ENCODE assay signal across 9 cellular contexts in the genomic region with DNA sequence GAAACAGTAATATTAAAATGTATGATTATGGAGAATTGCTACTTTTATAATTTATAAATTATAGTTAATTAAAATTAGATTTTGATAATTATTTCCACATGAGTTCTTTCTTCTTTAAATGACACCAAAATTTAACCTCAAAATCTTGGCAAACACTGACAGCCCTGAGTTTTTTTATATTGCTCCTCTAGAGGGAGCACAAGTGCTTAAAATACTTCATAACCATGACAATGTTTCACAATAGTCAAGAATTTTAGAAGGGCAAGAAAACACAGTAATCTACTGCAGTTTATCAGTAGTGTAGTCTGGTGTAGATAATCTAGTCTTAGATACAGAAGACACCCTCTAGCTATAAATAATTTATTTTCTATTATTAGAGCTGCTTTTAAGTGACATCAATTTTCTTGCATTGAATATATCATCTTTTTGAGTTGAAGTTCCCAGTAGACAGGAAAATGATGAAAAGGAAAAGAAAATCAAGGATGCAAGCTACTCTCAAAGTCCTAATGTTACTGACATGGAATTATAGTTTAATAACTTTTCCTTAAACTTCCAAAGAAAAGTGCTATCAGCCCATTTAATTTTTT. TPM values are rescaled to one million over a fixed set of nuclear protein-coding genes. Genes with fewer than 3 reads are reported as not detected.
DNase-seq lines count a peak whose midpoint lies in the region; ATAC-seq and TF ChIP-seq lines count a peak whose summit lies in the region.
"Had no signal": no experiment of that assay in that cellular context is flagged by ENCODE, and none has a peak within 500 bp of the region (broad histone marks: within the 10 kb centered on the region; RNA-seq: fewer than 3 reads in every experiment).

No MANE protein-coding gene starts in this region.

- H3K27me3 Mint-ChIP-seq in naive B cell, result peaks cover 14 to 30% (median 24%) of the 10 kb centered on the region in 3 donors

- no peak overlapping the region for H3K4me3 Mint-ChIP-seq in naive B cell

- no peaks in the 10 kb centered on the region for H3K4me1 Mint-ChIP-seq in naive B cell

- peak in 2 of 3 experiments; percentile 31 to 73 for DNase-seq in NCI-H1417 (lab: John Stamatoyannopoulos, UW)
- DNase-seq in NCI-H1417 treated with DMSO at 0.1 percent for 48 hours (lab: John Stamatoyannopoulos, UW), result no peak
- peak; percentile 30 for DNase-seq in HuH-7.5 (ENCODE audit: low spot score)
- DNase-seq in RPMI8226, result peak; percentile 27
- peak; percentile 69 for DNase-seq in epidermal melanocyte (ENCODE audit: insufficient read length, low spot score)
- peak; percentile 38 for DNase-seq in naive B cell
- DNase-seq in lower leg skin (ENCODE audit: low spot score in 2 of 2), result no peak

- H3K27ac Mint-ChIP-seq in naive B cell, result no peak overlapping the region

- ATAC-seq in naive B cell (ENCODE audit: low read depth in 2 of 2), result peak; percentile 52 to 53
- ATAC-seq in HG02623 (IDR thresholded peaks at IDR 0.05; ENCODE audit: unreplicated experiment), result no peak

- intact Hi-C loops in lower leg skin (cut with DNase I; ENCODE audit: low total_unique reads), result loop anchor here (10.0 kb wide), 1 partner anchor 175 kb away; no protein-coding TSS in a partner anchor

- no peak overlapping the region for H3K4me3 ChIP-seq in lower leg skin (ENCODE audit: low read depth, poor library complexity, severe bottlenecking)
- H3K4me3 ChIP-seq: BLaER1 treated with 17β-estradiol and CSF1 and Interleukin-3, amounts not matched to agents 10 nM and 100 nM had no signal

- no peaks in the 10 kb centered on the region for H3K36me3 Mint-ChIP-seq in naive B cell

- TF ChIP-seq CTCF in lower leg skin (IDR thresholded peaks at IDR 0.05), result peak in 1 of 3 donors; percentile 41

- TF ChIP-seq POLR2A in lower leg skin (IDR thresholded peaks at IDR 0.05), result no peak

- H3K9me3 Mint-ChIP-seq in naive B cell, result no peaks in the 10 kb centered on the region

RNA-seq across cellular contexts. Expression of a gene that starts 14.3 kb away (rescaled TPM):
- polyA plus RNA-seq in naive B cell (ENCODE audit: low read depth in 6 of 6), result under 1 TPM in 5 of 6 donors, not detected in 1; 0.23 to 0.88 (median 0.39) TPM
- 1 to 10 TPM in 3 of 4 donors, under 1 TPM in 1; 0.15 to 3.6 (median 2.0) TPM for total RNA-seq in lower leg skin

RNA-seq across cellular contexts. Expression of a gene that starts 32.3 kb away (rescaled TPM):
- under 1 TPM in 4 of 6 donors, not detected in 2; 0.16 to 0.61 (median 0.23) TPM for polyA plus RNA-seq in naive B cell (ENCODE audit: low read depth in 6 of 6)
- total RNA-seq in lower leg skin, result 1 to 10 TPM in 1 of 4 donors, under 1 TPM in 2, not detected in 1; 0.65 to 2.8 (median 0.88) TPM

Comparison
In these comparisons a context has a peak if more than half of its experiments do, and no peak if none do; other contexts are left out.
1. DNase-seq: peak in NCI-H1417 (2 of 3), HuH-7.5 (single experiment), RPMI8226 (single experiment), epidermal melanocyte (single experiment) and naive B cell (single experiment); none in NCI-H1417 treated with DMSO at 0.1 percent for 48 hours (single experiment) and lower leg skin (0 of 2).